10 cellular contexts compared by ENCODE assay signal in the genomic region with DNA sequence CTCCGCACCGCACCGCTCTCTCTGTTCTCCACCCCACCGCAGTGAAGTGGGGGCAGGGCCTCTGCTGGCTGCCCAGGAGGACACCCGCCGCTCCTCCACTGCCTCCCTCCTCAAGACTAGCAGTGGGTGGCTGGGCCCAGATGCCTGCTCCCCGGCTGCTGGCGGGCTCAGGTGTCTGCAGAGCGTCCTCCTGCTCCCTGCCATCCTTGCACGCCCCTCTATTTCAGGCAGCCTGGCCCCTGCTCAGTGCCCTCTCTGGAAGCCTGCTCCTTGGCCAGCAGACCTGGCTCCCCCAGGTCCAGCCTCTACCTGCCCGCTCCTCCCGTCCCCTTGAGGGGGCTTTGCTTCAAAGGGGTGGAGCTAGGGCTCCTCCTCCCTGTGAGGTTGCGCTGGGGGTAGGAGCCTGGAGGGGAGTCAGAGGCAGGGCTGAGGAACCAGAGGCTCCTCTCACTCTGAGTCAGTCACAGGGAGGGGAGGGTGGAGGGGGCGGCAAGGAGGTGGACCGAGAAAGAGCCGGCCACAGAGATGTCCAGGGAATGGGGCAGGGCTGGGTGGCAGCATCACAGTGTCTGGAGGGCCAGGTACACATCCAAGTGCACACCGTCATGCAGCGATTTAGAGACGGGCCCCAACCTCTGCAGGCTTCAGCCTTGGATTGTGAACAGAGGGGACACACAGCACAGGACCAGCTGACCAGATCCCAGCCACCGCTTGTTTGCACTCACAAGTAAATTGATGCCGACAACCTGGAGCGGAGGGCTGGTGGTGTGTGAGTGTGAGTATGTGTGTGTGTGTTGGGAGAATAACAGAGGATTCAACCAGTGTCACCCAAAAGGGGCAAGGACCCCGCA. TPM values are rescaled to one million over a fixed set of nuclear protein-coding genes. Genes with fewer than 3 reads are reported as not detected.
DNase-seq lines count a peak whose midpoint lies in the region; ATAC-seq, FAIRE-seq and TF ChIP-seq lines count a peak whose summit lies in the region.
"Had no signal": no experiment of that assay in that cellular context is flagged by ENCODE, and none has a peak within 500 bp of the region (broad histone marks: within the 10 kb centered on the region; RNA-seq: fewer than 3 reads in every experiment).

No MANE protein-coding gene starts in this region.

- H3K4me1 Mint-ChIP-seq in nephron: peaks cover 90% of the 10 kb centered on the region

- no peak overlapping the region for H3K9ac ChIP-seq in colonic mucosa (ENCODE audit: low read depth in 2 of 2, low read length in 2 of 2)

- no peaks in the 10 kb centered on the region for H3K9me3 Mint-ChIP-seq in nephron
- H3K9me3 Mint-ChIP-seq: neural crest cell had no signal

- intact Hi-C loops in colonic mucosa (cut with DNase I): no loop called here

- no peaks in the 10 kb centered on the region for H3K36me3 Mint-ChIP-seq in nephron (ENCODE audit: low read depth)

- peak; percentile 49 for FAIRE-seq in HTR-8/SVneo (lab: Jason Lieb, UNC)

- peaks cover 13% of the 10 kb centered on the region for H3K27me3 Mint-ChIP-seq in nephron (ENCODE audit: low read depth)

- H3K9me3 ChIP-seq in colonic mucosa: no peaks in the 10 kb centered on the region

- no peaks in the 10 kb centered on the region for H3K36me3 ChIP-seq in colonic mucosa

- peak overlapping the region; percentile 83 to 99 (median 98) for H3K27ac Mint-ChIP-seq in nephron

- H3K4me1 ChIP-seq in colonic mucosa: no peaks in the 10 kb centered on the region

- H3K4me3 ChIP-seq in AG10803 (ENCODE audit: low read length): peak overlapping the region; percentile 49
- no peak overlapping the region for H3K4me3 ChIP-seq in colonic mucosa

- TF ChIP-seq CTCF in AG10803 (conservative IDR thresholded peaks at IDR 0.05; ENCODE audit: low read length): no peak; the same call in 1 of the 2 replicates
- TF ChIP-seq CTCF in colonic mucosa (IDR thresholded peaks at IDR 0.05): no peak
- TF ChIP-seq CTCF in nephron (IDR thresholded peaks at IDR 0.05; ENCODE audit: unreplicated experiment in 3 of 3): no peak

- no peaks in the 10 kb centered on the region for H3K27me3 ChIP-seq in colonic mucosa

- peak; percentile 47 for DNase-seq in AG10803 (ENCODE audit: low read depth)
- DNase-seq in HTR-8/SVneo (ENCODE audit: insufficient read length, low spot score): no peak
- peak; percentile 17 for DNase-seq in colonic mucosa
- no peak for DNase-seq in NCI-H510A (lab: John Stamatoyannopoulos, UW)
- no peak for DNase-seq in NCI-H128 (lab: John Stamatoyannopoulos, UW; ENCODE audit: unreplicated experiment)
- DNase-seq: cerebellar nuclear complex had no signal

- peak overlapping the region in 2 of 3 experiments; percentile 11 to 15 for H3K4me3 Mint-ChIP-seq in nephron
- H3K4me3 Mint-ChIP-seq: neural crest cell had no signal

- no peak for ATAC-seq in HG03342 (IDR thresholded peaks at IDR 0.05; ENCODE audit: unreplicated experiment)
- ATAC-seq in GM18867 (IDR thresholded peaks at IDR 0.05; ENCODE audit: unreplicated experiment): no peak

- H3K27ac ChIP-seq in colonic mucosa: no peak overlapping the region

RNA-seq across cellular contexts. Expression of a gene that starts 9.8 kb away (rescaled TPM):
- 10 to 100 TPM; 11.1 to 18.5 TPM for total RNA-seq in colonic mucosa

Comparison
In these comparisons a context has a peak if more than half of its experiments do, and no peak if none do; other contexts are left out.
1. DNase-seq: peak in AG10803 (single experiment) and colonic mucosa (single experiment); none in HTR-8/SVneo (single experiment), NCI-H510A (single experiment) and NCI-H128 (single experiment).